ENCODE assay signal across 1 cellular context in the genomic region with DNA sequence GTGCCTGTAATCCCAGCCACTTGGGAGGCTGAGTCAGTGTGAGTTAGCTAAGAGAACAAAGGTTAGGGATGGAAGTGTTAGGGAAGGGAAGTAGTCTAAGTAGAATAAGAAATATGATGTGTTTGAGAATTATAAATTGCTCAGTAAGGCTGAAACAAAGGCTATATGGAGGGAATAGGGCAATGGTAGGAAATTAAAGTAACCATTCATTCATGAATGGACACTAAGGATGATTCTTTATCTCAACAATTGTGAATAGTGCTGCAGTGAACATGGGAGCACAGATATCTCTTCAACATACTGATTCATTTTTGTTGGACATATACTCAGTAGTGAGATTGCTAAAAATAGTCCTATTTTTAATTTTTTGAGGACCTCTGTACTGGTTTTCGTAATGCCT.
TF ChIP-seq lines count a peak whose summit lies in the region.

No MANE protein-coding gene starts in this region.

TF ChIP-seq in GM23338, 12 proteins besides CTCF, POLR2A, EP300 and RAD21 (continued from another document):
- TF ChIP-seq, protein P1, sequence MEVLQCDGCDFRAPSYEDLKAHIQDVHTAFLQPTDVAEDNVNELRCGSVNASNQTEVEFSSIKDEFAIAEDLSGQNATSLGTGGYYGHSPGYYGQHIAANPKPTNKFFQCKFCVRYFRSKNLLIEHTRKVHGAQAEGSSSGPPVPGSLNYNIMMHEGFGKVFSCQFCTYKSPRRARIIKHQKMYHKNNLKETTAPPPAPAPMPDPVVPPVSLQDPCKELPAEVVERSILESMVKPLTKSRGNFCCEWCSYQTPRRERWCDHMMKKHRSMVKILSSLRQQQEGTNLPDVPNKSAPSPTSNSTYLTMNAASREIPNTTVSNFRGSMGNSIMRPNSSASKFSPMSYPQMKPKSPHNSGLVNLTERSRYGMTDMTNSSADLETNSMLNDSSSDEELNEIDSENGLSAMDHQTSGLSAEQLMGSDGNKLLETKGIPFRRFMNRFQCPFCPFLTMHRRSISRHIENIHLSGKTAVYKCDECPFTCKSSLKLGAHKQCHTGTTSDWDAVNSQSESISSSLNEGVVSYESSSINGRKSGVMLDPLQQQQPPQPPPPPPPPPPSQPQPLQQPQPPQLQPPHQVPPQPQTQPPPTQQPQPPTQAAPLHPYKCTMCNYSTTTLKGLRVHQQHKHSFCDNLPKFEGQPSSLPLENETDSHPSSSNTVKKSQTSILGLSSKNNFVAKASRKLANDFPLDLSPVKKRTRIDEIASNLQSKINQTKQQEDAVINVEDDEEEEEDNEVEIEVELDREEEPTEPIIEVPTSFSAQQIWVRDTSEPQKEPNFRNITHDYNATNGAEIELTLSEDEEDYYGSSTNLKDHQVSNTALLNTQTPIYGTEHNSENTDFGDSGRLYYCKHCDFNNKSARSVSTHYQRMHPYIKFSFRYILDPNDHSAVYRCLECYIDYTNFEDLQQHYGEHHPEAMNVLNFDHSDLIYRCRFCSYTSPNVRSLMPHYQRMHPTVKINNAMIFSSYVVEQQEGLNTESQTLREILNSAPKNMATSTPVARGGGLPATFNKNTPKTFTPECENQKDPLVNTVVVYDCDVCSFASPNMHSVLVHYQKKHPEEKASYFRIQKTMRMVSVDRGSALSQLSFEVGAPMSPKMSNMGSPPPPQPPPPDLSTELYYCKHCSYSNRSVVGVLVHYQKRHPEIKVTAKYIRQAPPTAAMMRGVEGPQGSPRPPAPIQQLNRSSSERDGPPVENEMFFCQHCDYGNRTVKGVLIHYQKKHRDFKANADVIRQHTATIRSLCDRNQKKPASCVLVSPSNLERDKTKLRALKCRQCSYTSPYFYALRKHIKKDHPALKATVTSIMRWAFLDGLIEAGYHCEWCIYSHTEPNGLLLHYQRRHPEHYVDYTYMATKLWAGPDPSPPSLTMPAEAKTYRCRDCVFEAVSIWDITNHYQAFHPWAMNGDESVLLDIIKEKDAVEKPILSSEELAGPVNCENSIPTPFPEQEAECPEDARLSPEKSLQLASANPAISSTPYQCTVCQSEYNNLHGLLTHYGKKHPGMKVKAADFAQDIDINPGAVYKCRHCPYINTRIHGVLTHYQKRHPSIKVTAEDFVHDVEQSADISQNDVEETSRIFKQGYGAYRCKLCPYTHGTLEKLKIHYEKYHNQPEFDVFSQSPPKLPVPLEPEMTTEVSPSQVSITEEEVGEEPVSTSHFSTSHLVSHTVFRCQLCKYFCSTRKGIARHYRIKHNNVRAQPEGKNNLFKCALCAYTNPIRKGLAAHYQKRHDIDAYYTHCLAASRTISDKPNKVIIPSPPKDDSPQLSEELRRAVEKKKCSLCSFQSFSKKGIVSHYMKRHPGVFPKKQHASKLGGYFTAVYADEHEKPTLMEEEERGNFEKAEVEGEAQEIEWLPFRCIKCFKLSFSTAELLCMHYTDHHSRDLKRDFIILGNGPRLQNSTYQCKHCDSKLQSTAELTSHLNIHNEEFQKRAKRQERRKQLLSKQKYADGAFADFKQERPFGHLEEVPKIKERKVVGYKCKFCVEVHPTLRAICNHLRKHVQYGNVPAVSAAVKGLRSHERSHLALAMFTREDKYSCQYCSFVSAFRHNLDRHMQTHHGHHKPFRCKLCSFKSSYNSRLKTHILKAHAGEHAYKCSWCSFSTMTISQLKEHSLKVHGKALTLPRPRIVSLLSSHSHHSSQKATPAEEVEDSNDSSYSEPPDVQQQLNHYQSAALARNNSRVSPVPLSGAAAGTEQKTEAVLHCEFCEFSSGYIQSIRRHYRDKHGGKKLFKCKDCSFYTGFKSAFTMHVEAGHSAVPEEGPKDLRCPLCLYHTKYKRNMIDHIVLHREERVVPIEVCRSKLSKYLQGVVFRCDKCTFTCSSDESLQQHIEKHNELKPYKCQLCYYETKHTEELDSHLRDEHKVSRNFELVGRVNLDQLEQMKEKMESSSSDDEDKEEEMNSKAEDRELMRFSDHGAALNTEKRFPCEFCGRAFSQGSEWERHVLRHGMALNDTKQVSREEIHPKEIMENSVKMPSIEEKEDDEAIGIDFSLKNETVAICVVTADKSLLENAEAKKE (CRISPR knock-in tag; IDR thresholded peaks at IDR 0.05): no peak
- TF ChIP-seq POLR2AphosphoS5 (IDR thresholded peaks at IDR 0.05; ENCODE audit: low read depth) (no peak), EZH2phosphoT487 (IDR thresholded peaks at IDR 0.05; ENCODE audit: unreplicated experiment) (no peak), ZNF114 (CRISPR knock-in tag; IDR thresholded peaks at IDR 0.05) (no peak), ZNF331 (CRISPR knock-in tag; IDR thresholded peaks at IDR 0.05; ENCODE audit: low read depth) (no peak)
